Comparison of ENCODE assay signal across 1 cellular context in genomic region chr6:42938987-42939809, GRCh38.
TF ChIP-seq lines count a peak whose summit lies in the region.

No MANE protein-coding gene starts in this region.

TF ChIP-seq in SK-N-SH, 30 proteins besides CTCF, POLR2A, EP300 and RAD21 (continued from another document):
- TF ChIP-seq SMC3 (IDR thresholded peaks at IDR 0.05; ENCODE audit: low read depth, low read length) = no peak
- no peak for TF ChIP-seq MXI1 (IDR thresholded peaks at IDR 0.05; ENCODE audit: low read depth, low read length)
- TF ChIP-seq MAX (IDR thresholded peaks at IDR 0.05; ENCODE audit: low read depth) = no peak
- TF ChIP-seq RFX5 (IDR thresholded peaks at IDR 0.05; ENCODE audit: low read length) = no peak
